Comparison of ENCODE assay signal across 21 cellular contexts in the genomic region with DNA sequence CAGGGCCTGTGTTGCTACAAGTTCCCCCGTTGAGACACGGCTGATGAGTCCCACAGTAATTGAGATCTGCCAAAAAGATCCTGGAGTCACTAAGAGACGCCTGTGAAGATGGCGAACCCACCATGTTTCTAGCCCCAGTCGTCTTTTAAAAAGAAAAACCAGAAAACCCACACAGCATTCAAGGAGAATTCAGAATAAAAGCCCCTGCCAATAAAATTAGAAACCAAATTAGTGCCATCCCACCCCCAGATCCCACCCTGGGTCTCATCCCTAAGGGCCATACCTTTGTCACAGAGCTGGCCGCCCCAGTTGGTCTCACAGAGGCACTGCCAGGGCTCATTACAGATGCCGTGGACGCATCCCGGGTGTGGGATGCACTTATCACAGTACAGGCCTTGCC. TPM values are rescaled to one million over a fixed set of nuclear protein-coding genes. Genes with fewer than 3 reads are reported as not detected.
DNase-seq lines count a peak whose midpoint lies in the region; ATAC-seq, FAIRE-seq and TF ChIP-seq lines count a peak whose summit lies in the region.
"Had no signal": no experiment of that assay in that cellular context is flagged by ENCODE, and none has a peak within 500 bp of the region (broad histone marks: within the 10 kb centered on the region; RNA-seq: fewer than 3 reads in every experiment).

No MANE protein-coding gene starts in this region.

- no peak for TF ChIP-seq CTCF in cardiac muscle cell (IDR thresholded peaks at IDR 0.05; ENCODE audit: low read depth, low read length)
- no peak for TF ChIP-seq CTCF in keratinocyte (optimal IDR thresholded peaks at IDR 0.05 in 1 of 3, IDR thresholded peaks at IDR 0.05 in 1 of 3, conservative IDR thresholded peaks at IDR 0.05 in 1 of 3; ENCODE audit: extremely low read depth in 1 of 3, insufficient read depth in 2 of 3, low read length in 3 of 3)
- no peak for TF ChIP-seq CTCF in progenitor cell of endocrine pancreas (IDR thresholded peaks at IDR 0.05; ENCODE audit: unreplicated experiment)
- no peak for TF ChIP-seq CTCF in upper lobe of right lung (IDR thresholded peaks at IDR 0.05)

- ATAC-seq in upper lobe of right lung (no peak), GM18520 (IDR thresholded peaks at IDR 0.05; ENCODE audit: unreplicated experiment) (no peak)

- H3K4me1 Mint-ChIP-seq in progenitor cell of endocrine pancreas (ENCODE audit: low read depth): peaks cover 51% of the 10 kb centered on the region

- no peak for DNase-seq in cardiac muscle cell (ENCODE audit: low read depth in 1 of 2, low spot score in 1 of 2)
- DNase-seq in cardiac septum (ENCODE audit: low spot score): no peak
- DNase-seq in keratinocyte (ENCODE audit: low read depth, low spot score): no peak
- DNase-seq in progenitor cell of endocrine pancreas (ENCODE audit: low spot score, unreplicated experiment): no peak
- DNase-seq in upper lobe of right lung: no peak
- no peak for DNase-seq in activated T-cell treated with anti-CD3 and anti-CD28 coated beads, Interleukin-2, amount 50 U/mL, for 48 hours
- DNase-seq in DMS 273 (lab: John Stamatoyannopoulos, UW; ENCODE audit: unreplicated experiment): no peak
- DNase-seq: 8988T; activated effector memory CD4-positive, alpha-beta T cell treated with anti-CD3 and anti-CD28 coated beads, Interleukin-2, amount 50 U/mL, for 16 hours; DMS53; erythroblast; kidney; MM.1S; NCI-H2029 treated with DMSO at 0.1 percent for 48 hours; retina; SIG-M5; stimulated activated CD4-positive, alpha-beta T cell treated with anti-CD3 and anti-CD28 coated beads, Interleukin-2, amount 100 ng/mL, for 24 hours had no signal

- no peak overlapping the region for H3K4me3 ChIP-seq in cardiac muscle cell
- H3K4me3 ChIP-seq in keratinocyte (ENCODE audit: control insufficient read depth in 2 of 3, extremely low read depth in 1 of 3, insufficient read depth in 2 of 3, low read depth in 1 of 3, low read length in 3 of 3): no peak overlapping the region
- no peak overlapping the region for H3K4me3 ChIP-seq in upper lobe of right lung

- H3K9me3 ChIP-seq in cardiac muscle cell (ENCODE audit: low read depth) (no peaks in the 10 kb centered on the region), keratinocyte (ENCODE audit: control insufficient read depth, low read depth, low read length) (no peaks in the 10 kb centered on the region), upper lobe of right lung (no peaks in the 10 kb centered on the region)

- H3K9me3 Mint-ChIP-seq in progenitor cell of endocrine pancreas (ENCODE audit: low read depth): no peaks in the 10 kb centered on the region

- H4K20me1 ChIP-seq in keratinocyte (ENCODE audit: control insufficient read depth, extremely low read depth, insufficient read depth, low read length): peaks cover 48% of the 10 kb centered on the region

- dilution Hi-C loops in keratinocyte (cut with MboI; ENCODE audit: extremely low pct_ligation_motif_present, low sequenced_read_pairs): no loop called here

- peaks cover 55% of the 10 kb centered on the region for H3K4me1 ChIP-seq in cardiac muscle cell (ENCODE audit: low read depth)
- H3K4me1 ChIP-seq in keratinocyte (ENCODE audit: control insufficient read depth, extremely low read depth, insufficient read depth, low read length): peaks cover 52% of the 10 kb centered on the region
- H3K4me1 ChIP-seq in upper lobe of right lung: peaks cover 29% of the 10 kb centered on the region

- H3K79me2 ChIP-seq in keratinocyte (ENCODE audit: control insufficient read depth, insufficient read depth, low read length): peaks cover 91% of the 10 kb centered on the region

- H2AFZ ChIP-seq in keratinocyte (ENCODE audit: control insufficient read depth, low read length): no peak overlapping the region

- no peak overlapping the region for H3K4me2 ChIP-seq in keratinocyte (ENCODE audit: control insufficient read depth, extremely low read depth, insufficient read depth, low read depth, low read length)

- H3K27me3 Mint-ChIP-seq in progenitor cell of endocrine pancreas: no peaks in the 10 kb centered on the region

- peaks cover 63% of the 10 kb centered on the region for H3K36me3 Mint-ChIP-seq in progenitor cell of endocrine pancreas (ENCODE audit: insufficient read depth)

- no peak overlapping the region for H3K9ac ChIP-seq in keratinocyte (ENCODE audit: control insufficient read depth, extremely low read depth, insufficient read depth, low read length)

- H3K9me1 ChIP-seq in keratinocyte (ENCODE audit: control insufficient read depth, extremely low read depth, insufficient read depth, low read length): peaks cover 4% of the 10 kb centered on the region

- H3K27ac ChIP-seq in cardiac muscle cell (peak overlapping the region; percentile 89), keratinocyte (ENCODE audit: control insufficient read depth, insufficient read depth, low read length) (peak overlapping the region; percentile 75), upper lobe of right lung (peak overlapping the region; percentile 61)
- H3K27ac ChIP-seq: C4-2B had no signal

- H3K27ac Mint-ChIP-seq in progenitor cell of endocrine pancreas: peak overlapping the region; percentile 88

- intact Hi-C loops in cardiac septum (cut with DNase I): no loop called here
- intact Hi-C loops in upper lobe of right lung (cut with DNase I): no loop called here

- H3K27me3 ChIP-seq in cardiac muscle cell (no peaks in the 10 kb centered on the region), keratinocyte (ENCODE audit: control insufficient read depth, extremely low read depth, insufficient read depth, low read length) (no peaks in the 10 kb centered on the region), upper lobe of right lung (no peaks in the 10 kb centered on the region)

- no peak for FAIRE-seq in keratinocyte (lab: Jason Lieb, UNC)
- FAIRE-seq: colon, GM18507, kidney had no signal

- no peak overlapping the region for H3K4me3 Mint-ChIP-seq in progenitor cell of endocrine pancreas (ENCODE audit: low read depth)

- H3K36me3 ChIP-seq in cardiac muscle cell (peaks cover 32% of the 10 kb centered on the region), keratinocyte (ENCODE audit: control insufficient read depth in 2 of 2, extremely low read depth in 1 of 2, insufficient read depth in 2 of 2, low read length in 2 of 2) (peaks cover 57 to 90% of the 10 kb centered on the region in 2 experiments), upper lobe of right lung (peaks cover 72% of the 10 kb centered on the region)

RNA-seq across cellular contexts. Expression of a gene that starts 21.6 kb away (rescaled TPM):
- total RNA-seq in cardiac muscle cell (45.3 and 53.2 TPM in 2 replicates), cardiac septum (42.1 TPM), progenitor cell of endocrine pancreas (260 and 277 TPM in 2 replicates), upper lobe of right lung (51.6 TPM)
- polyA plus RNA-seq in cardiac muscle cell (18.3 and 21.3 TPM in 2 replicates), keratinocyte (82.1 to 117 TPM (median 84.2 TPM) in 3 replicates)
- polyA plus RNA-seq in keratinocyte (2011; ENCODE audit: low read depth): 69.6 TPM
- polyA plus RNA-seq in keratinocyte (2011; cell fraction: cytosol; rRNA removed): 27.6 and 29.1 TPM in 2 replicates
- polyA plus RNA-seq in keratinocyte (2011; cell fraction: nucleus; rRNA removed): 356 and 357 TPM in 2 replicates
- polyA plus RNA-seq in keratinocyte (2012; ENCODE audit: low replicate concordance): 37.1 and 115 TPM in 2 replicates
- polyA minus RNA-seq in keratinocyte: 306 to 390 TPM (median 389 TPM) in 3 replicates
- polyA minus RNA-seq in keratinocyte (2011; cell fraction: cytosol; rRNA and poly(A)+ RNA removed): 89.8 TPM
- 497 and 766 TPM in 2 replicates for polyA minus RNA-seq in keratinocyte (2011; cell fraction: nucleus; rRNA and poly(A)+ RNA removed)
